16 cellular contexts compared by ENCODE assay signal in genomic region chr6:108767418-108768175, GRCh38.
A peak's percentile ranks its signal among the peaks of the same experiment; 100 is the strongest.
DNase-seq lines count a peak whose midpoint lies in the region; ATAC-seq and TF ChIP-seq lines count a peak whose summit lies in the region.
"Had no signal": no experiment of that assay in that cellular context is flagged by ENCODE, and none has a peak within 500 bp of the region (broad histone marks: within the 10 kb centered on the region; RNA-seq: fewer than 3 reads in every experiment).

No MANE protein-coding gene starts in this region.

- H3K9me3 Mint-ChIP-seq in osteocyte (ENCODE audit: unreplicated experiment): no peaks in the 10 kb centered on the region

- no peaks in the 10 kb centered on the region for H3K9me3 ChIP-seq in HAP-1
- H3K9me3 ChIP-seq: A549 had no signal

- no peak overlapping the region for H3K4me3 Mint-ChIP-seq in osteocyte (ENCODE audit: unreplicated experiment)
- H3K4me3 Mint-ChIP-seq: GM23338 had no signal

- H3K36me3 Mint-ChIP-seq in osteocyte (ENCODE audit: unreplicated experiment): no peaks in the 10 kb centered on the region

- peaks cover 27% of the 10 kb centered on the region for H3K27me3 Mint-ChIP-seq in osteocyte (ENCODE audit: unreplicated experiment)

- no peaks in the 10 kb centered on the region for H3K4me1 Mint-ChIP-seq in osteocyte (ENCODE audit: unreplicated experiment)

- peaks cover 20% of the 10 kb centered on the region for H3K4me1 ChIP-seq in HAP-1
- H3K4me1 ChIP-seq: A549 had no signal

- H3K27me3 ChIP-seq in HAP-1 (ENCODE audit: low read depth): peaks cover 3% of the 10 kb centered on the region; the same call in 1 of the 2 replicates

- no peak for TF ChIP-seq CTCF in GM12865 (IDR thresholded peaks at IDR 0.05; ENCODE audit: insufficient read depth, low read depth, low read length, missing control alignments)
- TF ChIP-seq CTCF in osteocyte (IDR thresholded peaks at IDR 0.05): no peak

- ATAC-seq in esophagus mucosa (peak; percentile 57), HG02798 (IDR thresholded peaks at IDR 0.05; ENCODE audit: poor library complexity, unreplicated experiment) (no peak)
- ATAC-seq: A549, GM12878, GM23338, HepG2 had no signal

- in situ Hi-C loops in HAP-1 (cut with MboI; ENCODE audit: low sequenced_read_pairs): no loop called here

- peak; percentile 27 for DNase-seq in GM12865 (ENCODE audit: low read depth)
- peak; percentile 81 for DNase-seq in RPMI8226
- peak; percentile 46 for DNase-seq in osteocyte (ENCODE audit: extremely low spot score, unreplicated experiment)
- no peak for DNase-seq in HAP-1 (ENCODE audit: low spot score in 2 of 2)
- no peak for DNase-seq in NCI-H2029 (lab: John Stamatoyannopoulos, UW)
- DNase-seq: C1 segment of cervical spinal cord, DND-41, KG1, NCI-H1048, NCI-H1436 treated with DMSO at 0.1 percent for 48 hours had no signal

- no peak overlapping the region for H3K4me3 ChIP-seq in GM12865 (ENCODE audit: low read depth, low read length)
- H3K4me3 ChIP-seq in HAP-1: no peak overlapping the region
- H3K4me3 ChIP-seq: A549, GM12878, GM23338 had no signal

- H3K27ac Mint-ChIP-seq in osteocyte (ENCODE audit: unreplicated experiment): no peak overlapping the region
- H3K27ac Mint-ChIP-seq: GM23338 had no signal

- no peaks in the 10 kb centered on the region for H3K36me3 ChIP-seq in HAP-1 (replicated peaks)

Comparison
In these comparisons a context has a peak if more than half of its experiments do, and no peak if none do; other contexts are left out.
1. DNase-seq: peak in GM12865 (single experiment), RPMI8226 (single experiment) and osteocyte (single experiment); none in HAP-1 (0 of 2) and NCI-H2029 (single experiment).